ENCODE assay signal across 16 cellular contexts in the genomic region with DNA sequence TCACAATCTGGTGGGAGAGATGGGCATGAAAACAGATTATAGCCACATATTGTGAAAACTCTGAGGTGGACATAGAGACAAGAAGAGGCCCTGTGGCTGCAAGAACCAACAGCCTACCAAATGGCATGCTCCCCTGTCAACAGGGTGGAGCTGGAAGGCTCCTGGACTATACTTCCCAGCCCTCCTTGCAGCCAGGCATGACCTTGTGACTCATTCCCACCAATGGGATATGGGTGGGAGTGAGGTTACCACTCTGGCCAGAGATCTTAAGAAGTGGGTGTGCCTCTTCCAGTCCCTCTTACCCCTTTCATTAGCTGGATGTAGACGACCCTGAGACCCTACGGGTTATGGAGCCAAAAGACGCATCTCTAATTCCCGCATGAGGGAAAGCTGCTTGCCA.
"Had no signal": no experiment of that assay in that cellular context is flagged by ENCODE, and none has a peak within 500 bp of the region (broad histone marks: within the 10 kb centered on the region; RNA-seq: fewer than 3 reads in every experiment).

No MANE protein-coding gene starts in this region.

- H3K27ac Mint-ChIP-seq: activated CD4-positive, alpha-beta T cell treated with anti-CD3 and anti-CD28 coated beads, Interleukin-2, amount 10 ng/mL, durations not matched to agents 7 days and 5 days; activated naive CD8-positive, alpha-beta T cell treated with anti-CD3 and anti-CD28 coated beads, Interleukin-2, amount 10 ng/mL, durations not matched to agents 7 days and 5 days; nephron progenitor cell; stimulated activated naive CD8-positive, alpha-beta T cell treated with anti-CD3 and anti-CD28 coated beads, Interleukin-15, Interleukin-2, amounts not matched to agents 100 ng/mL and 50 ng/mL, for 24 hours; T-helper 2 cell treated with Interferon-gamma antibody and Interleukin-4, amounts not matched to agents 5 μg/mL and 100 μg/mL, for 36 hours had no signal

- DNase-seq: activated CD4-positive, alpha-beta T cell treated with anti-CD3 and anti-CD28 coated beads, Interleukin-2, amount 10 ng/mL, durations not matched to agents 7 days and 5 days; activated naive CD4-positive, alpha-beta T cell; activated naive CD8-positive, alpha-beta T cell treated with anti-CD3 and anti-CD28 coated beads, Interleukin-2, amount 10 ng/mL, durations not matched to agents 7 days and 5 days; activated T-cell treated with anti-CD3 and anti-CD28 coated beads for 4 hours; aorta; cerebellar nuclear complex; kidney glomerular epithelial cell; nephron progenitor cell; right cardiac atrium; testis; upper lobe of left lung had no signal

- H3K9me3 ChIP-seq: gastroesophageal sphincter, prostate gland, testis, upper lobe of left lung had no signal

- H3K4me2 ChIP-seq: smooth muscle cell had no signal

- H3K36me3 Mint-ChIP-seq: activated naive CD8-positive, alpha-beta T cell treated with anti-CD3 and anti-CD28 coated beads, Interleukin-2, amount 10 ng/mL, durations not matched to agents 7 days and 5 days had no signal

- H3K27me3 ChIP-seq: gastroesophageal sphincter, testis, upper lobe of left lung had no signal

- H3K27ac ChIP-seq: gastroesophageal sphincter, prostate gland, testis, upper lobe of left lung had no signal

- ATAC-seq: gastroesophageal sphincter had no signal

- H3K36me3 ChIP-seq: gastroesophageal sphincter, prostate gland, upper lobe of left lung had no signal

- H3K4me1 ChIP-seq: prostate gland, testis, upper lobe of left lung had no signal

- H3K9me3 Mint-ChIP-seq: activated CD4-positive, alpha-beta T cell treated with anti-CD3 and anti-CD28 coated beads, Interleukin-2, amount 10 ng/mL, durations not matched to agents 7 days and 5 days; activated naive CD8-positive, alpha-beta T cell treated with anti-CD3 and anti-CD28 coated beads, Interleukin-2, amount 10 ng/mL, durations not matched to agents 7 days and 5 days; T-helper 2 cell treated with Interferon-gamma antibody and Interleukin-4, amounts not matched to agents 5 μg/mL and 100 μg/mL, for 36 hours had no signal

- H3K4me3 Mint-ChIP-seq: activated CD4-positive, alpha-beta T cell treated with anti-CD3 and anti-CD28 coated beads, Interleukin-2, amount 10 ng/mL, durations not matched to agents 7 days and 5 days; activated naive CD8-positive, alpha-beta T cell treated with anti-CD3 and anti-CD28 coated beads, Interleukin-2, amount 10 ng/mL, durations not matched to agents 7 days and 5 days; nephron progenitor cell; stimulated activated naive CD8-positive, alpha-beta T cell treated with anti-CD3 and anti-CD28 coated beads, Interleukin-15, Interleukin-2, amounts not matched to agents 100 ng/mL and 50 ng/mL, for 24 hours; T-helper 2 cell treated with Interferon-gamma antibody and Interleukin-4, amounts not matched to agents 5 μg/mL and 100 μg/mL, for 36 hours had no signal

- H3K4me3 ChIP-seq: gastroesophageal sphincter, prostate gland, smooth muscle cell, testis, upper lobe of left lung had no signal
